Comparison of ENCODE assay signal across 8 cellular contexts in genomic region chr1:21937034-21937371, GRCh38. TPM values are rescaled to one million over a fixed set of nuclear protein-coding genes. Genes with fewer than 3 reads are reported as not detected.
DNase-seq lines count a peak whose midpoint lies in the region; ATAC-seq and TF ChIP-seq lines count a peak whose summit lies in the region.

Gene HSPG2 (minus strand): TSS chr1:21937310. CDS start chr1:21937217, 93 bp downstream.

- DNase-seq in activated T-cell treated with anti-CD3 and anti-CD28 coated beads, Interleukin-2, amount 50 U/mL, for 72 hours = no peak
- no peak for DNase-seq in activated T-cell treated with anti-CD3 and anti-CD28 coated beads for 4 hours
- DNase-seq in cardiac fibroblast (ENCODE audit: low read depth in 2 of 2) = no peak
- DNase-seq in lower lobe of right lung = no peak
- no peak for DNase-seq in tibial nerve (ENCODE audit: low spot score in 2 of 2)
- DNase-seq in amygdala (lab: John Stamatoyannopoulos, UW) = no peak
- DNase-seq in GDM1 (lab: John Stamatoyannopoulos, UW) = no peak
- no peak for DNase-seq in NCI-H524 (lab: John Stamatoyannopoulos, UW)

- H3K27me3 ChIP-seq in lower lobe of right lung (ENCODE audit: low read depth) = no peaks in the 10 kb centered on the region
- no peaks in the 10 kb centered on the region for H3K27me3 ChIP-seq in tibial nerve

- TF ChIP-seq EP300 in tibial nerve (IDR thresholded peaks at IDR 0.05) = no peak

- peak within 1 kb of the TSS; percentile 77 to 86 for H3K4me3 ChIP-seq in cardiac fibroblast (replicated peaks in 1 of 2; ENCODE audit: low read depth in 2 of 2, low read length in 2 of 2)
- H3K4me3 ChIP-seq in lower lobe of right lung = peak within 1 kb of the TSS; percentile 70
- H3K4me3 ChIP-seq in tibial nerve = peak within 1 kb of the TSS; percentile 59 to 93 (median 81)

- ATAC-seq in activated T-cell treated with anti-CD3 and anti-CD28 coated beads, Interleukin-2, amount 50 U/mL, for 72 hours (replicated peaks in 1 of 2) = peak; percentile 76 to 77
- ATAC-seq in lower lobe of right lung = no peak

- 0% methylated on average over 1 of the region's 52 CpGs; no CpG with 5 or more reads in 1 of the 2 donors for WGBS in tibial nerve, 2 donors

- no peaks in the 10 kb centered on the region for H3K36me3 ChIP-seq in lower lobe of right lung
- no peaks in the 10 kb centered on the region for H3K36me3 ChIP-seq in tibial nerve

- H3K4me1 ChIP-seq in lower lobe of right lung = peaks cover 68% of the 10 kb centered on the region
- H3K4me1 ChIP-seq in tibial nerve = peaks cover 15 to 86% (median 67%) of the 10 kb centered on the region in 4 donors

- no peaks in the 10 kb centered on the region for H3K9me3 Mint-ChIP-seq in activated T-cell treated with anti-CD3 and anti-CD28 coated beads, Interleukin-2, amount 50 U/mL, for 72 hours

- peak within 1 kb of the TSS; percentile 78 to 85 for H3K4me3 Mint-ChIP-seq in activated T-cell treated with anti-CD3 and anti-CD28 coated beads, Interleukin-2, amount 50 U/mL, for 72 hours

- no peaks in the 10 kb centered on the region for H3K36me3 Mint-ChIP-seq in activated T-cell treated with anti-CD3 and anti-CD28 coated beads, Interleukin-2, amount 50 U/mL, for 72 hours (ENCODE audit: insufficient read depth in 2 of 2)

- no peak for TF ChIP-seq POLR2A in tibial nerve (IDR thresholded peaks at IDR 0.05)

- no peaks in the 10 kb centered on the region for H3K27me3 Mint-ChIP-seq in activated T-cell treated with anti-CD3 and anti-CD28 coated beads, Interleukin-2, amount 50 U/mL, for 72 hours (ENCODE audit: low read depth)

- no peaks in the 10 kb centered on the region for H3K9me3 ChIP-seq in lower lobe of right lung
- H3K9me3 ChIP-seq in tibial nerve = no peaks in the 10 kb centered on the region

- peaks cover 13% of the 10 kb centered on the region for H3K4me1 Mint-ChIP-seq in activated T-cell treated with anti-CD3 and anti-CD28 coated beads, Interleukin-2, amount 50 U/mL, for 72 hours (ENCODE audit: low read depth)

- peak within 1 kb of the TSS; percentile 86 for H3K27ac ChIP-seq in lower lobe of right lung
- peak within 1 kb of the TSS; percentile 80 to 95 (median 92) for H3K27ac ChIP-seq in tibial nerve

- no peak within 1 kb of the TSS for H3K27ac Mint-ChIP-seq in activated T-cell treated with anti-CD3 and anti-CD28 coated beads, Interleukin-2, amount 50 U/mL, for 72 hours

- intact Hi-C loops in lower lobe of right lung (cut with DNase I) = no loop called here

- TF ChIP-seq CTCF in cardiac fibroblast (IDR thresholded peaks at IDR 0.05; ENCODE audit: low read depth, low read length) = no peak
- no peak for TF ChIP-seq CTCF in lower lobe of right lung (IDR thresholded peaks at IDR 0.05)
- no peak for TF ChIP-seq CTCF in tibial nerve (IDR thresholded peaks at IDR 0.05)

RNA-seq across cellular contexts. Expression of gene HSPG2, which starts in this region (rescaled TPM):
- total RNA-seq in activated T-cell treated with anti-CD3 and anti-CD28 coated beads, Interleukin-2, amount 50 U/mL, for 72 hours = 10 to 100 TPM in 1 of 2 donors, 1 to 10 TPM in 1; 4.4 to 11.5 TPM
- 216 TPM for total RNA-seq in lower lobe of right lung
- total RNA-seq in tibial nerve = 100 to 1,000 TPM; 292 to 486 (median 404) TPM

Comparison
In these comparisons a context has a peak if more than half of its experiments do, and no peak if none do; other contexts are left out.
1. RNA of gene HSPG2 (total RNA-seq): 292 to 486 TPM in tibial nerve and 216 TPM in lower lobe of right lung (single experiment); 4.4 to 11.5 TPM in activated T-cell treated with anti-CD3 and anti-CD28 coated beads, Interleukin-2, amount 50 U/mL, for 72 hours; every median in the first group is over 10 times any median in the second.
2. ATAC-seq: peak in activated T-cell treated with anti-CD3 and anti-CD28 coated beads, Interleukin-2, amount 50 U/mL, for 72 hours (2 of 2); none in lower lobe of right lung (0 of 2).
3. Peak in every context shown above with its lines, with median percentiles within 50 percentile points of each other: H3K4me3 ChIP-seq.